ENCODE assay signal across 8 cellular contexts in genomic region chr3:195106418-195106906, GRCh38.
A peak's percentile ranks its signal among the peaks of the same experiment; 100 is the strongest.
DNase-seq lines count a peak whose midpoint lies in the region; ATAC-seq and TF ChIP-seq lines count a peak whose summit lies in the region.

No MANE protein-coding gene starts in this region.

- peaks cover 6% of the 10 kb centered on the region for H3K4me1 Mint-ChIP-seq in activated T-helper 17 cell treated with anti-CD3 and anti-CD28 coated beads, Interleukin-2, amount 50 U/mL, for 72 hours

- no peaks in the 10 kb centered on the region for H3K9me3 Mint-ChIP-seq in activated T-helper 17 cell treated with anti-CD3 and anti-CD28 coated beads, Interleukin-2, amount 50 U/mL, for 72 hours

- peaks cover 49% of the 10 kb centered on the region for H3K4me1 ChIP-seq in A673 (ENCODE audit: insufficient read depth, low read length, poor library complexity, severe bottlenecking)
- H3K4me1 ChIP-seq in Panc1 (ENCODE audit: control insufficient read depth, insufficient read depth, low read length), result peaks cover 53% of the 10 kb centered on the region
- H3K4me1 ChIP-seq in suprapubic skin, result peaks cover 19% of the 10 kb centered on the region

- ATAC-seq in GM18511 (IDR thresholded peaks at IDR 0.05; ENCODE audit: unreplicated experiment), result peak; percentile 67
- peak; percentile 77 for ATAC-seq in Panc1
- ATAC-seq in activated T-helper 17 cell treated with anti-CD3 and anti-CD28 coated beads, Interleukin-2, amount 50 U/mL, for 72 hours (replicated peaks), result peak; percentile 88

- TF ChIP-seq CTCF in A673 (conservative IDR thresholded peaks at IDR 0.05; ENCODE audit: low read depth, low read length), result peak; percentile 98
- TF ChIP-seq CTCF in HL-60 (IDR thresholded peaks at IDR 0.05; ENCODE audit: insufficient read depth, low read length), result peak; percentile 56
- TF ChIP-seq CTCF in Panc1 (IDR thresholded peaks at IDR 0.05), result peak; percentile 100
- peak; percentile 54 for TF ChIP-seq CTCF in fibroblast of pulmonary artery (IDR thresholded peaks at IDR 0.05; ENCODE audit: low read length, missing control alignments)
- peak; percentile 95 to 100 for TF ChIP-seq CTCF in suprapubic skin (IDR thresholded peaks at IDR 0.05)

- TF ChIP-seq POLR2A in suprapubic skin (IDR thresholded peaks at IDR 0.05), result no peak

- no peak overlapping the region for H3K27ac Mint-ChIP-seq in activated T-helper 17 cell treated with anti-CD3 and anti-CD28 coated beads, Interleukin-2, amount 50 U/mL, for 72 hours

- BruUV-seq in A673 (replicated peaks; lab: Mats Ljungman, UMichigan) (no TSS peak), Panc1 (replicated peaks; lab: Mats Ljungman, UMichigan) (no TSS peak)

- H3K27me3 ChIP-seq in A673 (replicated peaks; ENCODE audit: insufficient read depth, low read depth, low read length, poor library complexity) (no peaks in the 10 kb centered on the region), HL-60 (ENCODE audit: insufficient read depth, poor library complexity, severe bottlenecking) (no peaks in the 10 kb centered on the region), Panc1 (ENCODE audit: control insufficient read depth, insufficient read depth, low read length) (no peaks in the 10 kb centered on the region), suprapubic skin (no peaks in the 10 kb centered on the region)

- POLR2A ChIA-PET in A673 (lab: Charles Lee; ENCODE audit: low non-redundant PET), result no interaction called here
- POLR2A ChIA-PET in Panc1 (lab: Charles Lee), result no interaction called here

- H3K36me3 ChIP-seq in A673 (ENCODE audit: insufficient read depth, low read length, poor library complexity, severe bottlenecking) (no peaks in the 10 kb centered on the region), Panc1 (ENCODE audit: control insufficient read depth, insufficient read depth, low read length) (no peaks in the 10 kb centered on the region), suprapubic skin (no peaks in the 10 kb centered on the region)

- CTCF ChIA-PET in A673 (lab: Charles Lee), result interaction anchor here (0.6 to 1.5 kb wide), 6 partner anchors 28 to 435 kb away, joined by 3 to 6 read pairs (median 4); no protein-coding TSS in a partner anchor
- CTCF ChIA-PET in Panc1 (lab: Charles Lee), result interaction anchor here (0.6 to 1.1 kb wide), 4 partner anchors 13 to 424 kb away, joined by 3 to 6 read pairs (median 4); no protein-coding TSS in a partner anchor

- 44% methylated on average over 2 of the region's 29 CpGs for WGBS in suprapubic skin

- H3K27me3 Mint-ChIP-seq in activated T-helper 17 cell treated with anti-CD3 and anti-CD28 coated beads, Interleukin-2, amount 50 U/mL, for 72 hours, result no peaks in the 10 kb centered on the region

- no peak overlapping the region for H3K4me3 ChIP-seq in A673 (ENCODE audit: low read depth, low read length, poor library complexity, severe bottlenecking)
- H3K4me3 ChIP-seq in HL-60 (replicated peaks; ENCODE audit: insufficient read depth, low read length), result no peak overlapping the region; the same call in 1 of the 2 replicates
- peak overlapping the region in 1 of 2 experiments; percentile 39; a peak in 2 of 4 replicates for H3K4me3 ChIP-seq in Panc1 (ENCODE audit: low read depth in 2 of 2, low read length in 2 of 2)
- H3K4me3 ChIP-seq in fibroblast of pulmonary artery (replicated peaks; ENCODE audit: low read depth, low read length), result no peak overlapping the region
- peak overlapping the region; percentile 21 for H3K4me3 ChIP-seq in suprapubic skin

- peak overlapping the region; percentile 11 for H3K4me3 Mint-ChIP-seq in activated T-helper 17 cell treated with anti-CD3 and anti-CD28 coated beads, Interleukin-2, amount 50 U/mL, for 72 hours

- intact Hi-C loops in A673 (cut with micrococcal nuclease; ENCODE audit: unreplicated experiment) (loop anchor here (1.0 to 10.0 kb wide), 3 partner anchors 232 to 424 kb away; no protein-coding TSS in a partner anchor), Panc1 (cut with micrococcal nuclease; ENCODE audit: unreplicated experiment) (loop anchor here (5.0 kb wide), 2 partner anchors 104 to 424 kb away; no protein-coding TSS in a partner anchor)

- DNase-seq in A673 (ENCODE audit: low spot score) (peak; percentile 78), HL-60 (ENCODE audit: low read depth in 1 of 2, low spot score in 1 of 2) (peak; percentile 34 to 63), Panc1 (ENCODE audit: low read depth, low spot score) (no peak), fibroblast of pulmonary artery (ENCODE audit: low read depth) (peak; percentile 70), occipital lobe (lab: John Stamatoyannopoulos, UW) (peak; percentile 30), suprapubic skin (ENCODE audit: low spot score in 2 of 2) (peak; percentile 83 to 89)

- in situ Hi-C loops in Panc1 (cut with HindIII; ENCODE audit: low pct_unique_long_range_greater_than_20kb, low sequenced_read_pairs), result no loop called here

- H3K27ac ChIP-seq in A673 (ENCODE audit: low read depth, low read length, poor library complexity, severe bottlenecking) (no peak overlapping the region), HL-60 (replicated peaks) (no peak overlapping the region), Panc1 (ENCODE audit: low read length) (peak overlapping the region; percentile 100), suprapubic skin (no peak overlapping the region)

- no peak for TF ChIP-seq EP300 in suprapubic skin (IDR thresholded peaks at IDR 0.05)

- H3K9me3 ChIP-seq in A673 (ENCODE audit: low read depth, low read length, poor library complexity, severe bottlenecking) (no peaks in the 10 kb centered on the region), Panc1 (ENCODE audit: control insufficient read depth, insufficient read depth, low read depth, low read length) (no peaks in the 10 kb centered on the region), suprapubic skin (no peaks in the 10 kb centered on the region)

- no peaks in the 10 kb centered on the region for H3K36me3 Mint-ChIP-seq in activated T-helper 17 cell treated with anti-CD3 and anti-CD28 coated beads, Interleukin-2, amount 50 U/mL, for 72 hours (ENCODE audit: low read depth)
